ENCODE assay signal across 30 cellular contexts in genomic region chr17:10837987-10838386, GRCh38. TPM values are rescaled to one million over a fixed set of nuclear protein-coding genes. Genes with fewer than 3 reads are reported as not detected.
"Had no signal": no experiment of that assay in that cellular context is flagged by ENCODE, and none has a peak within 500 bp of the region (broad histone marks: within the 10 kb centered on the region; RNA-seq: fewer than 3 reads in every experiment).

PIRT (minus strand) TSS chr17:10838087; CDS start chr17:10825645, 12,442 bp downstream.

- H3K9me3 ChIP-seq: ascending aorta, esophagus squamous epithelium, right atrium auricular region, testis, uterus had no signal

- H3K36me3 ChIP-seq: ascending aorta, esophagus squamous epithelium, right atrium auricular region, uterus had no signal

- H3K4me1 Mint-ChIP-seq: activated naive CD8-positive, alpha-beta T cell treated with anti-CD3 and anti-CD28 coated beads, Interleukin-2, amount 10 ng/mL, durations not matched to agents 7 days and 5 days; naive thymus-derived CD4-positive, alpha-beta T cell had no signal

- H3K36me3 Mint-ChIP-seq: activated naive CD8-positive, alpha-beta T cell treated with anti-CD3 and anti-CD28 coated beads, Interleukin-2, amount 10 ng/mL, durations not matched to agents 7 days and 5 days; naive thymus-derived CD4-positive, alpha-beta T cell; type B pancreatic cell had no signal

- H3K9me3 Mint-ChIP-seq: activated naive CD8-positive, alpha-beta T cell treated with anti-CD3 and anti-CD28 coated beads, Interleukin-2, amount 10 ng/mL, durations not matched to agents 7 days and 5 days; dendritic cell treated with granulocyte-macrophage colony-stimulating factor and Interleukin-4, amounts not matched to agents 40 ng/mL and 50 ng/mL, for 4 days; naive thymus-derived CD4-positive, alpha-beta T cell; type B pancreatic cell had no signal

- H3K27ac ChIP-seq: ascending aorta, epithelial cell of prostate, esophagus squamous epithelium, parathyroid adenoma, right atrium auricular region, testis, uterus, VCaP had no signal

- H3K27me3 Mint-ChIP-seq: activated naive CD8-positive, alpha-beta T cell treated with anti-CD3 and anti-CD28 coated beads, Interleukin-2, amount 10 ng/mL, durations not matched to agents 7 days and 5 days; dendritic cell treated with granulocyte-macrophage colony-stimulating factor and Interleukin-4, amounts not matched to agents 40 ng/mL and 50 ng/mL, for 4 days; naive thymus-derived CD4-positive, alpha-beta T cell had no signal

- H2AFZ ChIP-seq: parathyroid adenoma had no signal

- H3K9ac ChIP-seq: parathyroid adenoma had no signal

- DNase-seq: activated CD4-positive, alpha-beta T cell treated with anti-CD3 and anti-CD28 coated beads for 4 hours; activated CD4-positive, alpha-beta T cell treated with anti-CD3 and anti-CD28 coated beads, Interleukin-2, amount 50 U/mL, for 4 hours; activated effector memory CD4-positive, alpha-beta T cell treated with Interleukin-2 at 50 U/mL for 16 hours; activated naive CD4-positive, alpha-beta T cell treated with Interleukin-2 at 50 U/mL for 16 hours; activated naive CD8-positive, alpha-beta T cell treated with anti-CD3 and anti-CD28 coated beads, Interleukin-2, amount 10 ng/mL, durations not matched to agents 7 days and 5 days; central memory CD4-positive, alpha-beta T cell; effector CD4-positive, alpha-beta T cell; esophagus squamous epithelium; foreskin melanocyte; left cardiac atrium; left ventricle myocardium superior; naive thymus-derived CD4-positive, alpha-beta T cell; occipital lobe; stimulated activated CD4-positive, alpha-beta T cell treated with anti-CD3 and anti-CD28 coated beads, Interleukin-1b, Interleukin-23, amount 100 ng/mL, for 48 hours; stimulated activated naive CD4-positive, alpha-beta T cell treated with Interleukin-2 at 50 U/mL for 16 hours; testis; uterus had no signal

- H3K79me2 ChIP-seq: parathyroid adenoma had no signal

- H3K4me2 ChIP-seq: smooth muscle cell had no signal

- H3K4me1 ChIP-seq: ascending aorta, esophagus squamous epithelium, parathyroid adenoma, right atrium auricular region, testis, uterus had no signal

- ATAC-seq: left cardiac atrium; left ventricle myocardium superior; naive thymus-derived CD4-positive, alpha-beta T cell had no signal

- H3K27ac Mint-ChIP-seq: activated naive CD8-positive, alpha-beta T cell treated with anti-CD3 and anti-CD28 coated beads, Interleukin-2, amount 10 ng/mL, durations not matched to agents 7 days and 5 days; dendritic cell treated with granulocyte-macrophage colony-stimulating factor and Interleukin-4, amounts not matched to agents 40 ng/mL and 50 ng/mL, for 4 days; type B pancreatic cell had no signal

- H3K4me3 Mint-ChIP-seq: activated naive CD8-positive, alpha-beta T cell treated with anti-CD3 and anti-CD28 coated beads, Interleukin-2, amount 10 ng/mL, durations not matched to agents 7 days and 5 days; dendritic cell treated with granulocyte-macrophage colony-stimulating factor and Interleukin-4, amounts not matched to agents 40 ng/mL and 50 ng/mL, for 4 days; naive thymus-derived CD4-positive, alpha-beta T cell; type B pancreatic cell had no signal

- H3K4me3 ChIP-seq: ascending aorta, esophagus squamous epithelium, right atrium auricular region, smooth muscle cell, testis, uterus had no signal

- H3K27me3 ChIP-seq: ascending aorta, right atrium auricular region, testis, uterus had no signal

RNA-seq across cellular contexts. Expression of gene PIRT, which starts in this region (rescaled TPM):
- total RNA-seq: activated naive CD8-positive, alpha-beta T cell treated with anti-CD3 and anti-CD28 coated beads, Interleukin-2, amount 10 ng/mL, durations not matched to agents 7 days and 5 days; ascending aorta; esophagus squamous epithelium; left cardiac atrium; left ventricle myocardium superior; lung microvascular endothelial cell; naive thymus-derived CD4-positive, alpha-beta T cell; pulmonary artery endothelial cell; right atrium auricular region; smooth muscle cell; T-helper 1 cell treated with Interleukin-12 subunit alpha and Interleukin-12 subunit beta and Interleukin-4 antibody, amounts not matched to agents 30 ng/mL and 1 ng/mL, for 36 hours had no signal
- polyA plus RNA-seq: keratinocyte; naive thymus-derived CD4-positive, alpha-beta T cell; neural cell; smooth muscle cell had no signal
